27 cellular contexts compared by ENCODE assay signal in genomic region chr4:104524026-104524425, GRCh38. TPM values are rescaled to one million over a fixed set of nuclear protein-coding genes. Genes with fewer than 3 reads are reported as not detected.
"Had no signal": no experiment of that assay in that cellular context is flagged by ENCODE, and none has a peak within 500 bp of the region (broad histone marks: within the 10 kb centered on the region; RNA-seq: fewer than 3 reads in every experiment).

No MANE protein-coding gene starts in this region.

- H3K27ac Mint-ChIP-seq: activated CD8-positive, alpha-beta T cell treated with anti-CD3 and anti-CD28 coated beads, Interleukin-2, amount 10 ng/mL, durations not matched to agents 7 days and 5 days; activated naive CD8-positive, alpha-beta T cell treated with anti-CD3 and anti-CD28 coated beads, Interleukin-2, amount 10 ng/mL, durations not matched to agents 7 days and 5 days had no signal

- H3K27me3 Mint-ChIP-seq: activated naive CD8-positive, alpha-beta T cell treated with anti-CD3 and anti-CD28 coated beads, Interleukin-2, amount 10 ng/mL, durations not matched to agents 7 days and 5 days; central memory CD8-positive, alpha-beta T cell had no signal

- H3K27ac ChIP-seq: adrenal gland, body of pancreas, SJCRH30 had no signal

- H3K36me3 Mint-ChIP-seq: activated naive CD8-positive, alpha-beta T cell treated with anti-CD3 and anti-CD28 coated beads, Interleukin-2, amount 10 ng/mL, durations not matched to agents 7 days and 5 days had no signal

- H3K4me1 ChIP-seq: adrenal gland, body of pancreas, SJCRH30 had no signal

- DNase-seq: activated CD4-positive, alpha-beta T cell treated with anti-CD3 and anti-CD28 coated beads for 4 hours; activated CD8-positive, alpha-beta memory T cell treated with anti-CD3 and anti-CD28 coated beads, Interleukin-2, amount 50 U/mL, for 48 hours; activated CD8-positive, alpha-beta T cell treated with anti-CD3 and anti-CD28 coated beads, Interleukin-2, amount 10 ng/mL, durations not matched to agents 7 days and 5 days; activated naive CD4-positive, alpha-beta T cell treated with anti-CD3 and anti-CD28 coated beads, Interleukin-2, amount 50 U/mL, for 16 hours; activated naive CD8-positive, alpha-beta T cell treated with anti-CD3 and anti-CD28 coated beads, Interleukin-2, amount 10 ng/mL, durations not matched to agents 7 days and 5 days; activated T-cell treated with anti-CD3 and anti-CD28 coated beads, Interleukin-2, amount 50 U/mL, for 1 hour; adrenal gland; aorta; body of pancreas; KBM-7; NCI-H1105 treated with DMSO at 0.1 percent for 48 hours; NCI-H1436 treated with DMSO at 0.1 percent for 48 hours; NCI-H187; NCI-H2081; NCI-H524; NCI-H774; NK-92 treated with Interleukin-12 subunit alpha and Interleukin-12 subunit beta, amount 100 ng/mL, for 24 hours; OCI-M1; RPMI8226; SJCRH30; SK-N-SH; T-helper 1 cell had no signal

- H3K36me3 ChIP-seq: adrenal gland, SJCRH30 had no signal

- ATAC-seq: activated CD4-positive, CD25-positive, alpha-beta regulatory T cell treated with anti-CD3 and anti-CD28 coated beads, Interleukin-2, amount 50 U/mL, for 24 hours; activated CD8-positive, alpha-beta T cell treated with anti-CD3 and anti-CD28 coated beads, Interleukin-2, amount 10 ng/mL, durations not matched to agents 7 days and 5 days; body of pancreas; Panc1; Right ventricle myocardium inferior had no signal

- H3K4me3 ChIP-seq: adrenal gland, body of pancreas, SJCRH30 had no signal

- H3K4me1 Mint-ChIP-seq: activated naive CD8-positive, alpha-beta T cell treated with anti-CD3 and anti-CD28 coated beads, Interleukin-2, amount 10 ng/mL, durations not matched to agents 7 days and 5 days; central memory CD8-positive, alpha-beta T cell had no signal

- H3K4me3 Mint-ChIP-seq: activated CD8-positive, alpha-beta T cell treated with anti-CD3 and anti-CD28 coated beads, Interleukin-2, amount 10 ng/mL, durations not matched to agents 7 days and 5 days; activated naive CD8-positive, alpha-beta T cell treated with anti-CD3 and anti-CD28 coated beads, Interleukin-2, amount 10 ng/mL, durations not matched to agents 7 days and 5 days; central memory CD8-positive, alpha-beta T cell had no signal

- H3K9me3 ChIP-seq: adrenal gland, body of pancreas, SJCRH30, SK-N-SH had no signal

- H3K27me3 ChIP-seq: adrenal gland, body of pancreas, SJCRH30 had no signal

RNA-seq across cellular contexts. Expression of gene CXXC4, which starts 29.3 kb away (rescaled TPM):
- total RNA-seq: activated CD8-positive, alpha-beta T cell treated with anti-CD3 and anti-CD28 coated beads, Interleukin-2, amount 10 ng/mL, durations not matched to agents 7 days and 5 days; T-helper 2 cell treated with Interferon-gamma antibody and Interleukin-4, amounts not matched to agents 100 ng/mL and 5 ng/mL, for 36 hours had no signal
